Comparison of ENCODE assay signal across 8 cellular contexts in the genomic region with DNA sequence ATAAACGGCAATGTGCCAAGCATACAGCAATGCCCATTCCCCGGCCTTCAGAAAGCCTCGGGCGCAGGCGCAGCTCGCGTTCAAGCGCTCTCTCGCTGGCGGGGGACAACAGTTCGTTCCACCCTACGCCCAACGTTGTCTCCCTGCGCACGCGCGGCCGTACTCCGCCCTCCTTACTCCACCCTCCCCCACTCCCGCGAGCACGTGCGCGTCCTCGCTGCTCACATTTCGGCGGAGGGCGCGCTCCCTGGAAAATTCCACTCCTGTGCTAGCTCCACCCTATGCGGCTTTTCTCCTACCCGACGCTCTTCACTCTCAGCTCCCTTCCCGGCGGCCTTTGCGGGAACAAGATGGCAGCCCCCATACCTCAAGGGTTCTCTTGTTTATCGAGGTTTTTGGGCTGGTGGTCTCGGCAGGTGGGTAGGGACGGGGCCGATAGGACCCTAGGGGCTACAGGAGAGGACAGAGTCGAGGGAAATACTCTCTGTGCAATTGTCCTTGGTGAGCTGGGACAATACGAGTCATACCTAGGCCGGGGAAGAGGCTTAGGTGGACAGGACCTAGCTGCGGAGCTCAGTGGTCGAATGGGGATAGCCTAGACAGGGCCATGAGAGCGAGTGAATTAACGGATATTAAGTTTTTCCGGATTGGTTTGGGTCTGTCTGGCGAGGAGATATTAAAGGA. TPM values are rescaled to one million over a fixed set of nuclear protein-coding genes. Genes with fewer than 3 reads are reported as not detected.
DNase-seq lines count a peak whose midpoint lies in the region; ATAC-seq and TF ChIP-seq lines count a peak whose summit lies in the region.
"Not testable (repeated sequence)": the region's sequence is repeated elsewhere in the genome, so short reads cannot be mapped to it uniquely, and the experiment has no call there.

TSS of gene MRPL45 (plus strand) at position 335 of the 684 bp plus-strand sequence. CDS start at position 351, 16 bp downstream.

- H3K36me3 Mint-ChIP-seq in neural progenitor cell = not testable (repeated sequence)

- H3K4me2 ChIP-seq in neural progenitor cell = peak within 1 kb of the TSS; percentile 93

- H3K27me3 Mint-ChIP-seq in neural progenitor cell (ENCODE audit: insufficient read depth, low read depth) = not testable (repeated sequence)

- H2AFZ ChIP-seq in neural progenitor cell (replicated peaks) = peak within 1 kb of the TSS; percentile 93

- not testable (repeated sequence) for H3K9me3 ChIP-seq in SJSA1 (replicated peaks); neural progenitor cell (ENCODE audit: low read depth); stomach smooth muscle (ENCODE audit: control insufficient read depth in 2 of 2, low read length in 2 of 2)

- not testable (repeated sequence) for H3K4me1 Mint-ChIP-seq in neural progenitor cell

- H3K4me1 ChIP-seq in SJSA1 (replicated peaks); foreskin keratinocyte; neural progenitor cell; stomach smooth muscle (ENCODE audit: control insufficient read depth, insufficient read depth, low read length): not testable (repeated sequence)

- peak within 1 kb of the TSS; percentile 97 for H3K4me3 Mint-ChIP-seq in neural progenitor cell

- peak within 1 kb of the TSS; percentile 93 for H3K27ac Mint-ChIP-seq in neural progenitor cell

- H3K4me3 ChIP-seq in HFF-Myc (replicated peaks; ENCODE audit: low read depth, low read length) = peak within 1 kb of the TSS; percentile 60
- H3K4me3 ChIP-seq in SJSA1 = peak within 1 kb of the TSS; percentile 47
- peak within 1 kb of the TSS; percentile 71 for H3K4me3 ChIP-seq in neural progenitor cell
- H3K4me3 ChIP-seq in stomach smooth muscle (ENCODE audit: low read length in 2 of 2) = peak within 1 kb of the TSS; percentile 66 to 78

- not testable (repeated sequence) for H3K9me3 Mint-ChIP-seq in neural progenitor cell

- H3F3A ChIP-seq in neural progenitor cell (ENCODE audit: low read depth) = not testable (repeated sequence)

- H3K27me3 ChIP-seq in SJSA1 (replicated peaks); foreskin keratinocyte; neural progenitor cell; stomach smooth muscle (ENCODE audit: control insufficient read depth in 1 of 2, insufficient read depth in 2 of 2, low read length in 2 of 2): not testable (repeated sequence)

- not testable (repeated sequence) for H3K79me2 ChIP-seq in neural progenitor cell (ENCODE audit: low read depth)

- DNase-seq in GM03348 (ENCODE audit: low spot score) = peak; percentile 98
- DNase-seq in HFF-Myc (ENCODE audit: extremely low read depth, low read depth) = peak; percentile 85
- DNase-seq in MV-4-11 (lab: John Stamatoyannopoulos, UW) = peak; percentile 96
- DNase-seq in SJSA1 (ENCODE audit: low read depth in 1 of 2, low spot score in 2 of 2) = peak; percentile 97
- DNase-seq in activated naive CD4-positive, alpha-beta T cell (lab: John Stamatoyannopoulos, UW) = peak; percentile 84 to 91 (median 86)
- DNase-seq in foreskin keratinocyte = peak; percentile 88 to 93
- DNase-seq in neural progenitor cell (ENCODE audit: low spot score) = peak; percentile 97

- ATAC-seq in foreskin keratinocyte = peak; percentile 97

- not testable (repeated sequence) for H3K36me3 ChIP-seq in SJSA1; neural progenitor cell; stomach smooth muscle (ENCODE audit: control insufficient read depth in 2 of 2, insufficient read depth in 2 of 2, low read length in 2 of 2)

- H3K27ac ChIP-seq in SJSA1 (0 out of 2 replicates have a peak within 1 kb of the TSS, but pooled peaks have one; percentile 50), foreskin keratinocyte (peak within 1 kb of the TSS; percentile 72), stomach smooth muscle (ENCODE audit: low read length) (peak within 1 kb of the TSS; percentile 67)
- not testable (repeated sequence) for H3K27ac ChIP-seq in neural progenitor cell

- H4K20me1 ChIP-seq in neural progenitor cell (ENCODE audit: low read depth) = not testable (repeated sequence)

- H3K9ac ChIP-seq in neural progenitor cell (peak within 1 kb of the TSS; percentile 81), stomach smooth muscle (ENCODE audit: low read length in 2 of 2) (peak within 1 kb of the TSS; percentile 73)

- not testable (repeated sequence) for TF ChIP-seq CTCF in HFF-Myc (IDR thresholded peaks at IDR 0.05; ENCODE audit: low read depth, low read length, missing control alignments); foreskin keratinocyte (conservative IDR thresholded peaks at IDR 0.05); neural progenitor cell (IDR thresholded peaks at IDR 0.05)

RNA-seq across cellular contexts. Expression of gene MRPL45, which starts in this region (rescaled TPM):
- total RNA-seq in SJSA1 (2014; rRNA removed; shearing (Covaris generic)) = 34.6 and 40.4 TPM in 2 replicates
- 38.5 and 38.6 TPM in 2 replicates for total RNA-seq in foreskin keratinocyte
- 41.5 and 46.4 TPM in 2 replicates for polyA plus RNA-seq in foreskin keratinocyte
- 59.0 and 68.3 TPM in 2 replicates for total RNA-seq in neural progenitor cell (ENCODE audit: low replicate concordance)
